Comparison of ENCODE assay signal across 8 cellular contexts in genomic region chr12:11648514-11649412, GRCh38. TPM values are rescaled to one million over a fixed set of nuclear protein-coding genes. Genes with fewer than 3 reads are reported as not detected.
A peak's percentile ranks its signal among the peaks of the same experiment; 100 is the strongest.
DNase-seq lines count a peak whose midpoint lies in the region; ATAC-seq and TF ChIP-seq lines count a peak whose summit lies in the region.

No MANE protein-coding gene starts in this region.

- H3K27me3 ChIP-seq in iPS-18a (ENCODE audit: control insufficient read depth, insufficient read depth, low read length), result no peaks in the 10 kb centered on the region
- H3K27me3 ChIP-seq in skeletal muscle tissue (ENCODE audit: control insufficient read depth in 3 of 3, insufficient read depth in 3 of 3, low read length in 3 of 3), result no peaks in the 10 kb centered on the region

- no peaks in the 10 kb centered on the region for H3K36me3 ChIP-seq in iPS-18a (ENCODE audit: control insufficient read depth, low read depth, low read length)
- H3K36me3 ChIP-seq in skeletal muscle tissue (ENCODE audit: control insufficient read depth in 3 of 3, insufficient read depth in 3 of 3, low read length in 3 of 3), result no peaks in the 10 kb centered on the region

- H3K9me3 ChIP-seq in iPS-18a (ENCODE audit: control insufficient read depth, low read depth, low read length) (peaks cover 5% of the 10 kb centered on the region), skeletal muscle tissue (ENCODE audit: control insufficient read depth in 3 of 3, low read length in 3 of 3) (no peaks in the 10 kb centered on the region)

- H3K4me1 ChIP-seq in iPS-18a (ENCODE audit: control insufficient read depth, low read depth, low read length) (peaks cover 27% of the 10 kb centered on the region), skeletal muscle tissue (ENCODE audit: control insufficient read depth in 3 of 3, insufficient read depth in 3 of 3, low read length in 3 of 3) (peaks cover 16 to 30% (median 24%) of the 10 kb centered on the region in 3 donors)

- ATAC-seq in GM18511 (IDR thresholded peaks at IDR 0.05; ENCODE audit: unreplicated experiment) (peak; percentile 37), HG02981 (IDR thresholded peaks at IDR 0.05; ENCODE audit: unreplicated experiment) (peak; percentile 37)

- H3K27ac ChIP-seq in 22Rv1 (peak overlapping the region; percentile 99), iPS-18a (ENCODE audit: low read length) (peak overlapping the region; percentile 91), skeletal muscle tissue (ENCODE audit: low read depth, low read length) (peak overlapping the region; percentile 95)

- peak overlapping the region; percentile 65 for H3K9ac ChIP-seq in iPS-18a (ENCODE audit: low read length)
- H3K9ac ChIP-seq in skeletal muscle tissue (ENCODE audit: low read depth in 1 of 3, low read length in 3 of 3), result peak overlapping the region; percentile 83 to 97 (median 95)

- no peak for TF ChIP-seq CTCF in 22Rv1 (IDR thresholded peaks at IDR 0.05)

- DNase-seq in NCI-H2029 treated with DMSO at 0.1 percent for 48 hours (lab: John Stamatoyannopoulos, UW) (peak; percentile 94), UCSD-AML1 (lab: John Stamatoyannopoulos, UW; ENCODE audit: unreplicated experiment) (peak; percentile 84), brain pericyte (ENCODE audit: low read depth, low spot score) (peak; percentile 52)

- H3K4me3 ChIP-seq in iPS-18a (ENCODE audit: low read length) (peak overlapping the region; percentile 69), skeletal muscle tissue (ENCODE audit: low read length in 3 of 3) (peak overlapping the region; percentile 83 to 98 (median 96))

RNA-seq across cellular contexts. Expression of gene ETV6, which starts 0.7 kb away (rescaled TPM):
- total RNA-seq in skeletal muscle tissue, result 4.2 TPM

Comparison
In these comparisons a context has a peak if more than half of its experiments do, and no peak if none do; other contexts are left out.
1. Peak in every context shown above with its lines: DNase-seq, ATAC-seq, H3K4me3 ChIP-seq and H3K27ac ChIP-seq.